Comparison of ENCODE assay signal across 12 cellular contexts in the genomic region with DNA sequence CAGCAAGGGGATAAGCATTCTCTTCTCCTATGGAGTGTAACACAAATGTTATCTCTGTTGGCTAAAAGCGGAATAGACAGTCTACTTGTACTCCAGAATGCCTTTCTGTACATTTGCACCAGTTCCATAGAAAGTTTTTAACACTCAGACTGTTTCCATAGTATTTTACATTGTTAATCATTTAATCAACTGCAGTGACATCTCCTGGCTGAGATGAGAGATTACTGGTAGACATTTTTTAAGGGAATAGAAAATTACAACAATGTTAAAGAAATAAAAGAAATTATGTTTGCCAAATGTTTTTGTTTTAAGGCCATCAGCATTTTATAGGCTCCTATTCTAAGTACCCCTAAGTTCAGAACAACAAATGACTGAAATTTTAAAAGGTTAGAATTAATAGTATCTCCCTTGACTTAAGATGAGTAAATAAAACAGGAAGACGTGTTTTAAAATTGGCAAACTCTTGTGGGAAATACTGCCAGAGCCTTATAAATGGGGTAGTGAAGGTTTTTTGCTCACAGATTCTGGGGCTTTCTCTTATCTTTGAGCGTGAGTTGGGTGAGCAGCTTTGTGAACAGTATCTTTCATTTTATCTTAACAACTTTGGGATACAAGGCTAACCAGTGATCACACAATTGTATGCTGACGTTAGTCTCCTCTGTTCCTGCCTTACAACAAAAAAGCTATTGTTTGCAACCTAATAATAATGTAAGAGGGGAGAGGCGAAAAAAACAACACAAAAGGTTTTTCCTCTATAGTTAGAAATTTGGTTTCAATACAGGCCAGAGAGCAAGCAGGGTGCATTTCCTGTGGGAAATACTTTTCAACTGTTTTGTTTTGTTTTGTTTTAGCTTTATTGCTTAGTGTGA.
DNase-seq lines count a peak whose midpoint lies in the region; ATAC-seq, FAIRE-seq and TF ChIP-seq lines count a peak whose summit lies in the region.
"Had no signal": no experiment of that assay in that cellular context is flagged by ENCODE, and none has a peak within 500 bp of the region (broad histone marks: within the 10 kb centered on the region; RNA-seq: fewer than 3 reads in every experiment).

No MANE protein-coding gene starts in this region.

- H3K4me1 ChIP-seq in liver (ENCODE audit: control insufficient read depth in 4 of 4, insufficient read depth in 4 of 4, low read length in 3 of 4) (no peaks in the 10 kb centered on the region), HepG2 (ENCODE audit: insufficient read depth, low read length) (no peaks in the 10 kb centered on the region)

- TF ChIP-seq RAD21 in liver (IDR thresholded peaks at IDR 0.05) (peak; percentile 61 to 63), HepG2 (CRISPR knock-in tag; IDR thresholded peaks at IDR 0.05) (no peak)

- no peaks in the 10 kb centered on the region for H3K36me3 ChIP-seq in liver (ENCODE audit: control insufficient read depth in 4 of 4, insufficient read depth in 3 of 4, low read depth in 1 of 4, low read length in 3 of 4)
- no peaks in the 10 kb centered on the region for H3K36me3 ChIP-seq in HepG2 (replicated peaks in 1 of 2; ENCODE audit: control insufficient read depth in 1 of 2, insufficient read depth in 2 of 2, low read length in 2 of 2)
- H3K36me3 ChIP-seq in brain microvascular endothelial cell (replicated peaks), result no peaks in the 10 kb centered on the region

- no peaks in the 10 kb centered on the region for H3K79me2 ChIP-seq in HepG2 (ENCODE audit: insufficient read depth, low read length)

- ATAC-seq in HepG2 (no peak), GM19324 (IDR thresholded peaks at IDR 0.05; ENCODE audit: low FRiP score, unreplicated experiment) (no peak)
- no peak for ATAC-seq in activated naive CD4-positive, alpha-beta T cell treated with anti-CD3 and anti-CD28 coated beads, Interleukin-2, amount 50 U/mL, for 72 hours
- ATAC-seq: natural killer cell treated with Interleukin-12 subunit alpha and Interleukin-12 subunit beta and Interleukin-15 and Interleukin-18, amount 100 ng/mL, for 72 hours had no signal

- 44% methylated on average over 5 of the region's 5 CpGs for WGBS in liver
- 7% methylated on average over 5 of the region's 5 CpGs for WGBS in HepG2 (ENCODE audit: low lambda C conversion rate)

- H3K27ac ChIP-seq in liver (ENCODE audit: low read depth in 1 of 2, low read length in 2 of 2), result no peak overlapping the region
- H3K27ac ChIP-seq in HepG2 (ENCODE audit: extremely low read length, insufficient read depth, low read length), result no peak overlapping the region
- no peak overlapping the region for H3K27ac ChIP-seq in brain microvascular endothelial cell
- peak overlapping the region; percentile 83 for H3K27ac ChIP-seq in layer of hippocampus (ENCODE audit: low read depth, low read length)
- H3K27ac ChIP-seq: SK-N-MC had no signal

- H3K9me3 ChIP-seq in liver (ENCODE audit: control insufficient read depth in 4 of 4, low read length in 3 of 4) (no peaks in the 10 kb centered on the region), HepG2 (ENCODE audit: low read length) (peaks cover 16% of the 10 kb centered on the region)

- intact Hi-C loops in HepG2 (cut with micrococcal nuclease; ENCODE audit: unreplicated experiment), result loop anchor here (2.0 kb wide), 1 partner anchor 688 kb away; no protein-coding TSS in a partner anchor

- TF ChIP-seq POLR2A in HepG2 (IDR thresholded peaks at IDR 0.05; ENCODE audit: insufficient read depth in 1 of 2, low read depth in 2 of 2, low read length in 2 of 2), result no peak

- BruUV-seq in HepG2 (replicated peaks; lab: Mats Ljungman, UMichigan), result no TSS peak

- DNase-seq in HepG2 (ENCODE audit: low spot score), result no peak
- no peak for DNase-seq in brain microvascular endothelial cell
- DNase-seq in HK-2 (ENCODE audit: unreplicated experiment), result no peak
- DNase-seq in activated naive CD4-positive, alpha-beta T cell treated with anti-CD3 and anti-CD28 coated beads, Interleukin-2, amount 50 U/mL, for 72 hours (ENCODE audit: low spot score in 2 of 2), result no peak
- DNase-seq in AG20443 (ENCODE audit: low spot score), result no peak
- DNase-seq: CD4-positive, CD25-positive, alpha-beta regulatory T cell had no signal

- H3K27ac Mint-ChIP-seq in activated naive CD4-positive, alpha-beta T cell treated with anti-CD3 and anti-CD28 coated beads, Interleukin-2, amount 50 U/mL, for 72 hours, result no peak overlapping the region
- H3K27ac Mint-ChIP-seq: CD4-positive, CD25-positive, alpha-beta regulatory T cell; dendritic cell treated with granulocyte-macrophage colony-stimulating factor and Interleukin-4, amounts not matched to agents 40 ng/mL and 50 ng/mL, for 4 days; natural killer cell treated with Interleukin-12 subunit alpha and Interleukin-12 subunit beta and Interleukin-15 and Interleukin-18, amount 100 ng/mL, for 72 hours had no signal

- H2AFZ ChIP-seq in HepG2 (ENCODE audit: low read length), result no peak overlapping the region

- H3K36me3 Mint-ChIP-seq in activated naive CD4-positive, alpha-beta T cell treated with anti-CD3 and anti-CD28 coated beads, Interleukin-2, amount 50 U/mL, for 72 hours, result no peaks in the 10 kb centered on the region
- H3K36me3 Mint-ChIP-seq: CD4-positive, CD25-positive, alpha-beta regulatory T cell; natural killer cell treated with Interleukin-12 subunit alpha and Interleukin-12 subunit beta and Interleukin-15 and Interleukin-18, amount 100 ng/mL, for 72 hours had no signal

- no peak for TF ChIP-seq EP300 in HepG2 (IDR thresholded peaks at IDR 0.05; ENCODE audit: low read depth in 2 of 2, low read length in 2 of 2)
- no peak for TF ChIP-seq EP300 in HepG2 (CRISPR knock-in tag; IDR thresholded peaks at IDR 0.05; ENCODE audit: borderline replicate concordance)

- POLR2A ChIA-PET in HepG2 (lab: Yijun Ruan, JAX), result no interaction called here

- H3K4me3 ChIP-seq in liver (ENCODE audit: low read depth in 1 of 3, low read length in 3 of 3) (no peak overlapping the region), HepG2 (replicated peaks in 1 of 3; ENCODE audit: insufficient read depth in 1 of 3, low read depth in 2 of 3, low read length in 3 of 3) (no peak overlapping the region), brain microvascular endothelial cell (ENCODE audit: low read depth, low read length) (no peak overlapping the region)
- H3K4me3 ChIP-seq: SK-N-MC had no signal

- H3K27me3 ChIP-seq in liver (ENCODE audit: control insufficient read depth in 4 of 4, insufficient read depth in 4 of 4, low read length in 3 of 4) (no peaks in the 10 kb centered on the region), HepG2 (ENCODE audit: control insufficient read depth in 1 of 2, insufficient read depth in 2 of 2, low read length in 2 of 2) (no peaks in the 10 kb centered on the region), brain microvascular endothelial cell (replicated peaks) (no peaks in the 10 kb centered on the region), layer of hippocampus (ENCODE audit: control insufficient read depth, insufficient read depth, low read length) (no peaks in the 10 kb centered on the region)

- no peak overlapping the region for H3K4me2 ChIP-seq in HepG2 (ENCODE audit: low read depth, low read length)

- H4K20me1 ChIP-seq in HepG2 (ENCODE audit: insufficient read depth, low read length), result no peaks in the 10 kb centered on the region

- no peak overlapping the region for H3K9ac ChIP-seq in liver (ENCODE audit: low read depth in 1 of 2, low read length in 2 of 2)
- H3K9ac ChIP-seq in HepG2 (ENCODE audit: insufficient read depth, low read depth, low read length), result no peak overlapping the region

- in situ Hi-C loops in HepG2 (cut with HindIII; ENCODE audit: extremely low pct_ligation_motif_present, low pct_unique_long_range_greater_than_20kb) (loop anchor here (25.0 kb wide), 1 partner anchor 682 kb away; no protein-coding TSS in a partner anchor), brain microvascular endothelial cell (cut with HindIII; ENCODE audit: low pct_ligation_motif_present, low sequenced_read_pairs) (no loop called here)

- FAIRE-seq in HepG2 (lab: Jason Lieb, UNC), result no peak

- TF ChIP-seq CTCF in liver (IDR thresholded peaks at IDR 0.05; ENCODE audit: low read depth, low read length, missing input control) (peak; percentile 21), HepG2 (CRISPR knock-in tag; IDR thresholded peaks at IDR 0.05) (no peak), brain microvascular endothelial cell (IDR thresholded peaks at IDR 0.05; ENCODE audit: low read depth, low read length, missing control alignments) (peak; percentile 16)

- CTCF ChIA-PET in HepG2 (lab: Yijun Ruan, JAX; ENCODE audit: low intra/inter-chr PET ratio, low total read pairs), result no interaction called here

- H3K9me3 Mint-ChIP-seq in activated naive CD4-positive, alpha-beta T cell treated with anti-CD3 and anti-CD28 coated beads, Interleukin-2, amount 50 U/mL, for 72 hours, result peaks cover 0 to 5% of the 10 kb centered on the region in 2 donors
- H3K9me3 Mint-ChIP-seq: dendritic cell treated with granulocyte-macrophage colony-stimulating factor and Interleukin-4, amounts not matched to agents 40 ng/mL and 50 ng/mL, for 4 days had no signal

TF ChIP-seq in liver, 16 proteins besides CTCF, POLR2A, EP300 and RAD21 (continues in another document):
- TF ChIP-seq HNF4A (conservative IDR thresholded peaks at IDR 0.05), result no peak
- TF ChIP-seq YY1 (IDR thresholded peaks at IDR 0.05), result no peak
- no peak for TF ChIP-seq GABPA (IDR thresholded peaks at IDR 0.05 in 1 of 2, conservative IDR thresholded peaks at IDR 0.05 in 1 of 2)
- no peak for TF ChIP-seq TAF1 (conservative IDR thresholded peaks at IDR 0.05)

TF ChIP-seq in HepG2, 621 proteins besides CTCF, POLR2A, EP300 and RAD21:
- TF ChIP-seq ZZZ3 (CRISPR knock-in tag; IDR thresholded peaks at IDR 0.05; ENCODE audit: borderline replicate concordance) (no peak), MED1 (CRISPR knock-in tag; IDR thresholded peaks at IDR 0.05) (no peak), RBM39 (IDR thresholded peaks at IDR 0.05; ENCODE audit: low read depth, low read length, poor library complexity, severe bottlenecking) (no peak)
- TF ChIP-seq, protein P1, sequence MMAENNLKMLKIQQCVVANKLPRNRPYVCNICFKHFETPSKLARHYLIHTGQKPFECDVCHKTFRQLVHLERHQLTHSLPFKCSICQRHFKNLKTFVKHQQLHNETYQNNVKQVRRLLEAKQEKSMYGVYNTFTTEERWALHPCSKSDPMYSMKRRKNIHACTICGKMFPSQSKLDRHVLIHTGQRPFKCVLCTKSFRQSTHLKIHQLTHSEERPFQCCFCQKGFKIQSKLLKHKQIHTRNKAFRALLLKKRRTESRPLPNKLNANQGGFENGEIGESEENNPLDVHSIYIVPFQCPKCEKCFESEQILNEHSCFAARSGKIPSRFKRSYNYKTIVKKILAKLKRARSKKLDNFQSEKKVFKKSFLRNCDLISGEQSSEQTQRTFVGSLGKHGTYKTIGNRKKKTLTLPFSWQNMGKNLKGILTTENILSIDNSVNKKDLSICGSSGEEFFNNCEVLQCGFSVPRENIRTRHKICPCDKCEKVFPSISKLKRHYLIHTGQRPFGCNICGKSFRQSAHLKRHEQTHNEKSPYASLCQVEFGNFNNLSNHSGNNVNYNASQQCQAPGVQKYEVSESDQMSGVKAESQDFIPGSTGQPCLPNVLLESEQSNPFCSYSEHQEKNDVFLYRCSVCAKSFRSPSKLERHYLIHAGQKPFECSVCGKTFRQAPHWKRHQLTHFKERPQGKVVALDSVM (CRISPR knock-in tag; IDR thresholded peaks at IDR 0.05), result no peak
